Comparison of ENCODE assay signal across 20 cellular contexts in the genomic region with DNA sequence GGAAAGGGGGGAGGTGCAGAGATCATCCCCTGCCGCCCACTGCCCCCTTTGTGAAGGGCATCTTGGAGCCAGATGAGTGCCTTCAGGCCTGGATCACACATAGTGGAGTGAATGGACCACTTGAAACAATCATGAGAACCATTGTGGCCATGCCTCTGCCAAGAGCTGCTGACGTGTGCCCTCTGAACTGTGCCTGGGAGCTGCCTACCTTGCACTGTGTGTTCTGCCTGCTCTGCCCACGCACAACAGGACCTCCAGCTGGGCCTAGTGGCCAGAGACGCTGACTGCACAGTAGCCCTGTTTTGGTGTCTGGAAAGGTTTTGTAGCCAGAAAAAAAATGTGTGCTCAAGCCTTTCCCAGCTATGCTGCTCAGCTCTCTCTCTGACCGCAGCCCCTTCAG. TPM values are rescaled to one million over a fixed set of nuclear protein-coding genes. Genes with fewer than 3 reads are reported as not detected.
A peak's percentile ranks its signal among the peaks of the same experiment; 100 is the strongest.
DNase-seq lines count a peak whose midpoint lies in the region; ATAC-seq and TF ChIP-seq lines count a peak whose summit lies in the region.
"Had no signal": no experiment of that assay in that cellular context is flagged by ENCODE, and none has a peak within 500 bp of the region (broad histone marks: within the 10 kb centered on the region; RNA-seq: fewer than 3 reads in every experiment).

No MANE protein-coding gene starts in this region.

- peak; percentile 13 for DNase-seq in activated CD8-positive, alpha-beta T cell treated with anti-CD3 and anti-CD28 coated beads, Interleukin-2, amount 10 ng/mL, durations not matched to agents 7 days and 5 days
- no peak for DNase-seq in activated CD8-positive, alpha-beta T cell treated with anti-CD3 and anti-CD28 coated beads for 36 hours
- DNase-seq in WTC11 (ENCODE audit: low spot score) (no peak), left ventricle myocardium superior (peak; percentile 69), renal cortical epithelial cell (ENCODE audit: low read depth) (peak; percentile 70), HEK293T (ENCODE audit: extremely low spot score) (no peak), NCI-H345 (lab: John Stamatoyannopoulos, UW) (no peak)
- DNase-seq in activated CD4-positive, alpha-beta T cell treated with anti-CD3 and anti-CD28 coated beads for 4 hours = no peak
- DNase-seq: activated CD4-positive, alpha-beta T cell treated with anti-CD3 and anti-CD28 coated beads, Interleukin-2, amount 10 ng/mL, durations not matched to agents 7 days and 5 days; activated naive CD4-positive, alpha-beta T cell; amniotic stem cell; foreskin melanocyte; H9; NCI-H187; stimulated activated CD8-positive, alpha-beta memory T cell treated with anti-CD3 and anti-CD28 coated beads, Interleukin-4, amount 100 ng/mL, for 48 hours had no signal

- H3K27ac Mint-ChIP-seq in activated CD8-positive, alpha-beta T cell treated with anti-CD3 and anti-CD28 coated beads, Interleukin-2, amount 10 ng/mL, durations not matched to agents 7 days and 5 days = no peak overlapping the region
- H3K27ac Mint-ChIP-seq in activated CD8-positive, alpha-beta T cell treated with anti-CD3 and anti-CD28 coated beads for 36 hours = no peak overlapping the region
- no peak overlapping the region for H3K27ac Mint-ChIP-seq in WTC11
- H3K27ac Mint-ChIP-seq: activated CD4-positive, alpha-beta T cell treated with anti-CD3 and anti-CD28 coated beads, Interleukin-2, amount 10 ng/mL, durations not matched to agents 7 days and 5 days had no signal

- intact Hi-C loops in activated CD8-positive, alpha-beta T cell treated with anti-CD3 and anti-CD28 coated beads for 36 hours (cut with micrococcal nuclease) = no loop called here
- intact Hi-C loops in left ventricle myocardium superior (cut with micrococcal nuclease) = no loop called here

- no peaks in the 10 kb centered on the region for H3K4me1 Mint-ChIP-seq in activated CD8-positive, alpha-beta T cell treated with anti-CD3 and anti-CD28 coated beads, Interleukin-2, amount 10 ng/mL, durations not matched to agents 7 days and 5 days (ENCODE audit: low read depth)
- no peaks in the 10 kb centered on the region for H3K4me1 Mint-ChIP-seq in activated CD8-positive, alpha-beta T cell treated with anti-CD3 and anti-CD28 coated beads for 36 hours (ENCODE audit: low read depth)
- peaks cover 22% of the 10 kb centered on the region for H3K4me1 Mint-ChIP-seq in WTC11
- H3K4me1 Mint-ChIP-seq: activated CD4-positive, alpha-beta T cell treated with anti-CD3 and anti-CD28 coated beads, Interleukin-2, amount 10 ng/mL, durations not matched to agents 7 days and 5 days had no signal

- H3K27me3 Mint-ChIP-seq in activated CD8-positive, alpha-beta T cell treated with anti-CD3 and anti-CD28 coated beads, Interleukin-2, amount 10 ng/mL, durations not matched to agents 7 days and 5 days (ENCODE audit: low read depth) = no peaks in the 10 kb centered on the region
- no peaks in the 10 kb centered on the region for H3K27me3 Mint-ChIP-seq in activated CD8-positive, alpha-beta T cell treated with anti-CD3 and anti-CD28 coated beads for 36 hours
- H3K27me3 Mint-ChIP-seq in WTC11 (ENCODE audit: low read depth) = no peaks in the 10 kb centered on the region
- H3K27me3 Mint-ChIP-seq: activated CD4-positive, alpha-beta T cell treated with anti-CD3 and anti-CD28 coated beads, Interleukin-2, amount 10 ng/mL, durations not matched to agents 7 days and 5 days had no signal

- no peak for TF ChIP-seq CTCF in activated CD8-positive, alpha-beta T cell treated with anti-CD3 and anti-CD28 coated beads for 36 hours (IDR thresholded peaks at IDR 0.05)
- TF ChIP-seq CTCF in WTC11 (IDR thresholded peaks at IDR 0.05) = no peak

- POLR2A ChIA-PET in activated CD8-positive, alpha-beta T cell treated with anti-CD3 and anti-CD28 coated beads, Interleukin-2, amount 10 ng/mL, durations not matched to agents 7 days and 5 days (lab: Charles Lee) = no interaction called here
- POLR2A ChIA-PET in activated CD8-positive, alpha-beta T cell treated with anti-CD3 and anti-CD28 coated beads for 36 hours (lab: Charles Lee) = no interaction called here
- POLR2A ChIA-PET in WTC11 (lab: Charles Lee) = no interaction called here
- POLR2A ChIA-PET in HEK293T (lab: Yijun Ruan, JAX) = no interaction called here

- H3K9me3 Mint-ChIP-seq in activated CD8-positive, alpha-beta T cell treated with anti-CD3 and anti-CD28 coated beads, Interleukin-2, amount 10 ng/mL, durations not matched to agents 7 days and 5 days (ENCODE audit: insufficient read depth) = no peaks in the 10 kb centered on the region
- H3K9me3 Mint-ChIP-seq in activated CD8-positive, alpha-beta T cell treated with anti-CD3 and anti-CD28 coated beads for 36 hours = no peaks in the 10 kb centered on the region
- H3K9me3 Mint-ChIP-seq in WTC11 = no peaks in the 10 kb centered on the region
- H3K9me3 Mint-ChIP-seq: activated CD4-positive, alpha-beta T cell treated with anti-CD3 and anti-CD28 coated beads, Interleukin-2, amount 10 ng/mL, durations not matched to agents 7 days and 5 days; H9 had no signal

- peaks cover 15% of the 10 kb centered on the region for H3K36me3 Mint-ChIP-seq in activated CD8-positive, alpha-beta T cell treated with anti-CD3 and anti-CD28 coated beads, Interleukin-2, amount 10 ng/mL, durations not matched to agents 7 days and 5 days (ENCODE audit: low read depth)
- peaks cover 5% of the 10 kb centered on the region for H3K36me3 Mint-ChIP-seq in activated CD8-positive, alpha-beta T cell treated with anti-CD3 and anti-CD28 coated beads for 36 hours (ENCODE audit: low read depth)
- peaks cover 12% of the 10 kb centered on the region for H3K36me3 Mint-ChIP-seq in WTC11

- no peak overlapping the region for H3K4me3 Mint-ChIP-seq in activated CD8-positive, alpha-beta T cell treated with anti-CD3 and anti-CD28 coated beads, Interleukin-2, amount 10 ng/mL, durations not matched to agents 7 days and 5 days
- no peak overlapping the region for H3K4me3 Mint-ChIP-seq in activated CD8-positive, alpha-beta T cell treated with anti-CD3 and anti-CD28 coated beads for 36 hours
- H3K4me3 Mint-ChIP-seq in WTC11 = no peak overlapping the region
- H3K4me3 Mint-ChIP-seq: activated CD4-positive, alpha-beta T cell treated with anti-CD3 and anti-CD28 coated beads, Interleukin-2, amount 10 ng/mL, durations not matched to agents 7 days and 5 days; H9 had no signal

- CTCF ChIA-PET in activated CD8-positive, alpha-beta T cell treated with anti-CD3 and anti-CD28 coated beads, Interleukin-2, amount 10 ng/mL, durations not matched to agents 7 days and 5 days (lab: Charles Lee) = no interaction called here
- CTCF ChIA-PET in activated CD8-positive, alpha-beta T cell treated with anti-CD3 and anti-CD28 coated beads for 36 hours (lab: Charles Lee) = no interaction called here
- CTCF ChIA-PET in WTC11 (lab: Charles Lee) = interaction anchor here (0.7 kb wide), 1 partner anchor 28 kb away, joined by 3 read pairs; no protein-coding TSS in a partner anchor
- CTCF ChIA-PET in HEK293T (lab: Yijun Ruan, JAX) = no interaction called here

- ATAC-seq in activated CD8-positive, alpha-beta T cell treated with anti-CD3 and anti-CD28 coated beads, Interleukin-2, amount 10 ng/mL, durations not matched to agents 7 days and 5 days = peak; percentile 11
- no peak for ATAC-seq in activated CD8-positive, alpha-beta T cell treated with anti-CD3 and anti-CD28 coated beads for 36 hours
- ATAC-seq in WTC11 = 0 out of 2 replicates have a peak, but pooled peaks have one; percentile 10
- peak; percentile 87 for ATAC-seq in left ventricle myocardium superior

TF ChIP-seq in WTC11, 78 proteins besides CTCF, POLR2A, EP300 and RAD21 (continues in another document):
- TF ChIP-seq ZNF263 (CRISPR knock-in tag; IDR thresholded peaks at IDR 0.05; ENCODE audit: low read depth) = no peak

TF ChIP-seq in HEK293T, 16 proteins besides CTCF, POLR2A, EP300 and RAD21:
- TF ChIP-seq FOXK2 (IDR thresholded peaks at IDR 0.05) = no peak
- no peak for TF ChIP-seq NFRKB (IDR thresholded peaks at IDR 0.05)
- no peak for TF ChIP-seq HDGF (IDR thresholded peaks at IDR 0.05; ENCODE audit: borderline replicate concordance)
- no peak for TF ChIP-seq TARDBP (IDR thresholded peaks at IDR 0.05)
- no peak for TF ChIP-seq ARNT (IDR thresholded peaks at IDR 0.05)
- no peak for TF ChIP-seq CTBP1 (IDR thresholded peaks at IDR 0.05; ENCODE audit: borderline replicate concordance)
- TF ChIP-seq SUZ12 (IDR thresholded peaks at IDR 0.05) = no peak
- TF ChIP-seq PKNOX1 (IDR thresholded peaks at IDR 0.05) = no peak
- TF ChIP-seq ZNF384 (IDR thresholded peaks at IDR 0.05) = no peak
- TF ChIP-seq BHLHE40 (IDR thresholded peaks at IDR 0.05; ENCODE audit: borderline replicate concordance) = no peak
- no peak for TF ChIP-seq L3MBTL2 (conservative IDR thresholded peaks at IDR 0.05)
- TF ChIP-seq FOXM1 (IDR thresholded peaks at IDR 0.05; ENCODE audit: borderline replicate concordance) = no peak
- TF ChIP-seq FOXA1 (IDR thresholded peaks at IDR 0.05) = no peak
- no peak for TF ChIP-seq ELF4 (IDR thresholded peaks at IDR 0.05)
- TF ChIP-seq LEF1 (IDR thresholded peaks at IDR 0.05; ENCODE audit: borderline replicate concordance) = no peak
- TF ChIP-seq SP1 (IDR thresholded peaks at IDR 0.05) = no peak

RNA-seq across cellular contexts. Expression of gene ADIG, which starts 1.8 kb away (rescaled TPM):
- not detected for total RNA-seq in activated CD8-positive, alpha-beta T cell treated with anti-CD3 and anti-CD28 coated beads, Interleukin-2, amount 10 ng/mL, durations not matched to agents 7 days and 5 days
- total RNA-seq in activated CD8-positive, alpha-beta T cell treated with anti-CD3 and anti-CD28 coated beads for 36 hours = not detected
- not detected in 3 replicates for total RNA-seq in WTC11 (2021)
- not detected for total RNA-seq in left ventricle myocardium superior
- total RNA-seq in renal cortical epithelial cell = not detected in 2 replicates
- total RNA-seq: A673; activated CD4-positive, alpha-beta T cell treated with anti-CD3 and anti-CD28 coated beads, Interleukin-2, amount 10 ng/mL, durations not matched to agents 7 days and 5 days; cardiac muscle cell; H9; kidney epithelial cell; mononuclear cell; temporal lobe had no signal

RNA-seq across cellular contexts. Expression of gene ARHGAP40, which starts 22.4 kb away (rescaled TPM):
- total RNA-seq in activated CD8-positive, alpha-beta T cell treated with anti-CD3 and anti-CD28 coated beads, Interleukin-2, amount 10 ng/mL, durations not matched to agents 7 days and 5 days = not detected
- total RNA-seq in activated CD8-positive, alpha-beta T cell treated with anti-CD3 and anti-CD28 coated beads for 36 hours = not detected
- total RNA-seq in WTC11 (2021) = 0.46 to 0.72 TPM (median 0.60 TPM) in 3 replicates
- total RNA-seq in left ventricle myocardium superior = not detected
- total RNA-seq in renal cortical epithelial cell = 9.2 and 9.5 TPM in 2 replicates
- total RNA-seq: A673; activated CD4-positive, alpha-beta T cell treated with anti-CD3 and anti-CD28 coated beads, Interleukin-2, amount 10 ng/mL, durations not matched to agents 7 days and 5 days; cardiac muscle cell; mononuclear cell; temporal lobe had no signal

Comparison
In these comparisons a context has a peak if more than half of its experiments do, and no peak if none do; other contexts are left out.
1. DNase-seq: peak in activated CD8-positive, alpha-beta T cell treated with anti-CD3 and anti-CD28 coated beads, Interleukin-2, amount 10 ng/mL, durations not matched to agents 7 days and 5 days (single experiment), left ventricle myocardium superior (single experiment) and renal cortical epithelial cell (single experiment); none in activated CD8-positive, alpha-beta T cell treated with anti-CD3 and anti-CD28 coated beads for 36 hours (single experiment), WTC11 (single experiment), HEK293T (single experiment), NCI-H345 (single experiment) and activated CD4-positive, alpha-beta T cell treated with anti-CD3 and anti-CD28 coated beads for 4 hours (0 of 2).